In genomic region chr4:171594293-171594692, GRCh38 we compare ENCODE assay signal across 17 cellular contexts.
DNase-seq lines count a peak whose midpoint lies in the region; ATAC-seq, FAIRE-seq and TF ChIP-seq lines count a peak whose summit lies in the region.
"Had no signal": no experiment of that assay in that cellular context is flagged by ENCODE, and none has a peak within 500 bp of the region (broad histone marks: within the 10 kb centered on the region; RNA-seq: fewer than 3 reads in every experiment).

No MANE protein-coding gene starts in this region.

- no peak overlapping the region for H2BK20ac ChIP-seq in H1 (ENCODE audit: low read length)

- H3K4me3 ChIP-seq in H1 (ENCODE audit: extremely low read depth in 1 of 4, insufficient read depth in 2 of 4, low read depth in 3 of 4, low read length in 4 of 4) (no peak overlapping the region), neural progenitor cell (no peak overlapping the region)

- no peak overlapping the region for H4K91ac ChIP-seq in H1 (replicated peaks; ENCODE audit: insufficient read length, low read length)

- H3K4me1 Mint-ChIP-seq in neural progenitor cell: no peaks in the 10 kb centered on the region

- intact Hi-C loops in Right ventricle myocardium inferior (cut with DNase I): no loop called here

- no peak overlapping the region for H3K56ac ChIP-seq in H1 (replicated peaks; ENCODE audit: insufficient read length, low read depth, low read length)

- 95% methylated on average over 4 of the region's 4 CpGs; no CpG with 5 or more reads in 1 of the 2 experiments for WGBS in H1 (ENCODE audit: extremely low coverage in 1 of 2, insufficient coverage in 1 of 2, insufficient read length in 1 of 2, insufficient replicate concordance in 2 of 2, low coverage in 1 of 2, low lambda C conversion rate in 2 of 2, missing lambda C conversion rate in 1 of 2), 2 experiments

- H3K9ac ChIP-seq in H1 (replicated peaks in 1 of 4; ENCODE audit: extremely low read depth in 1 of 4, low read depth in 3 of 4, low read length in 3 of 4) (no peak overlapping the region), neural progenitor cell (no peak overlapping the region)

- H3K36me3 Mint-ChIP-seq in neural progenitor cell: no peaks in the 10 kb centered on the region

- no peak for FAIRE-seq in H1 (lab: Jason Lieb, UNC)
- FAIRE-seq: GM12892, GM19239 had no signal

- no peak overlapping the region for H3K27ac Mint-ChIP-seq in neural progenitor cell
- H3K27ac Mint-ChIP-seq: CD4-positive, alpha-beta T cell had no signal

- no peak overlapping the region for H4K5ac ChIP-seq in H1 (ENCODE audit: insufficient read length, low read depth, low read length)

- no peak for ATAC-seq in Right ventricle myocardium inferior
- no peak for ATAC-seq in GM21529 (IDR thresholded peaks at IDR 0.05; ENCODE audit: unreplicated experiment)
- no peak for ATAC-seq in GM21367 (IDR thresholded peaks at IDR 0.05; ENCODE audit: unreplicated experiment)

- CTCF ChIA-PET in H1 (lab: Charles Lee; ENCODE audit: partially characterized antibody): interaction anchor here (0.8 to 1.3 kb wide), 3 partner anchors 524 to 1445 kb away, joined by 3 read pairs; no protein-coding TSS in a partner anchor

- H3K4me2 ChIP-seq in H1 (ENCODE audit: insufficient read depth in 1 of 2, low read depth in 2 of 2, low read length in 2 of 2): no peak overlapping the region
- H3K4me2 ChIP-seq in neural progenitor cell: no peak overlapping the region

- no peaks in the 10 kb centered on the region for H3K27me3 Mint-ChIP-seq in neural progenitor cell (ENCODE audit: insufficient read depth, low read depth)
- H3K27me3 Mint-ChIP-seq: CD4-positive, alpha-beta T cell had no signal

- H3K4me1 ChIP-seq in H1 (replicated peaks in 1 of 4; ENCODE audit: control insufficient read depth in 3 of 4, insufficient read depth in 4 of 4, low read length in 3 of 4) (no peaks in the 10 kb centered on the region), neural progenitor cell (no peaks in the 10 kb centered on the region)

- TF ChIP-seq CTCF in H1 (IDR thresholded peaks at IDR 0.05; ENCODE audit: control extremely low read depth in 1 of 3, insufficient read depth in 1 of 3, low read depth in 1 of 3, low read length in 3 of 3): peak; percentile 12 to 37 (median 32); a peak in 3 of 4 replicates
- TF ChIP-seq CTCF in neural progenitor cell (IDR thresholded peaks at IDR 0.05): peak; percentile 19

- no peaks in the 10 kb centered on the region for H4K20me1 ChIP-seq in H1 (replicated peaks in 1 of 2; ENCODE audit: control insufficient read depth in 1 of 2, insufficient read depth in 2 of 2, low read length in 2 of 2)
- H4K20me1 ChIP-seq in neural progenitor cell (ENCODE audit: low read depth): no peaks in the 10 kb centered on the region

- H3K9me3 Mint-ChIP-seq in neural progenitor cell: peaks cover 2% of the 10 kb centered on the region

- no peak overlapping the region for H3K23ac ChIP-seq in H1 (ENCODE audit: insufficient read length)

- H3K79me2 ChIP-seq in H1 (ENCODE audit: control insufficient read depth in 1 of 2, insufficient read depth in 2 of 2, low read length in 2 of 2) (no peaks in the 10 kb centered on the region), neural progenitor cell (ENCODE audit: low read depth) (no peaks in the 10 kb centered on the region)

- peak; percentile 51 to 64 for TF ChIP-seq RAD21 in H1 (IDR thresholded peaks at IDR 0.05 in 1 of 2, conservative IDR thresholded peaks at IDR 0.05 in 1 of 2; ENCODE audit: low read depth in 2 of 2, low read length in 2 of 2)

- H3K79me1 ChIP-seq in H1 (ENCODE audit: low read depth, low read length): no peaks in the 10 kb centered on the region

- no peak overlapping the region for H3K18ac ChIP-seq in H1 (ENCODE audit: extremely low read depth, low read length)

- no peak overlapping the region for H3K27ac ChIP-seq in H1 (ENCODE audit: low read depth, low read length)
- no peak overlapping the region for H3K27ac ChIP-seq in neural progenitor cell

- H2BK12ac ChIP-seq in H1 (ENCODE audit: low read depth, low read length): no peak overlapping the region

- POLR2A ChIA-PET in H1 (lab: Charles Lee; ENCODE audit: partially characterized antibody): no interaction called here

- no peak overlapping the region for H4K8ac ChIP-seq in H1 (ENCODE audit: extremely low read depth, insufficient read depth, low read length)

- no peaks in the 10 kb centered on the region for H3K23me2 ChIP-seq in H1 (ENCODE audit: low read depth, low read length)

- no peak overlapping the region for H3K4me3 Mint-ChIP-seq in neural progenitor cell
- H3K4me3 Mint-ChIP-seq: CD4-positive, alpha-beta T cell had no signal

- H2BK120ac ChIP-seq in H1 (replicated peaks; ENCODE audit: low read depth, low read length): no peak overlapping the region

- TF ChIP-seq POLR2A in H1 (IDR thresholded peaks at IDR 0.05; ENCODE audit: control extremely low read depth in 1 of 2, low read depth in 2 of 2, low read length in 2 of 2): no peak

- H2BK5ac ChIP-seq in H1 (ENCODE audit: low read depth, low read length): no peak overlapping the region

- H2AK5ac ChIP-seq in H1 (ENCODE audit: low read depth, low read length): no peak overlapping the region

- H2AFZ ChIP-seq in H1 (ENCODE audit: low read length): no peak overlapping the region
- no peak overlapping the region for H2AFZ ChIP-seq in neural progenitor cell (replicated peaks)

- no peak overlapping the region for H3K4ac ChIP-seq in H1 (replicated peaks; ENCODE audit: insufficient read length, low read depth, low read length)

- no peak overlapping the region for H2BK15ac ChIP-seq in H1 (ENCODE audit: low read length)

- H3K27me3 ChIP-seq in H1 (replicated peaks in 1 of 4; ENCODE audit: control insufficient read depth in 3 of 4, extremely low read depth in 1 of 4, insufficient read depth in 3 of 4, low read length in 3 of 4) (no peaks in the 10 kb centered on the region), neural progenitor cell (no peaks in the 10 kb centered on the region)

- H3K14ac ChIP-seq in H1 (ENCODE audit: insufficient read length): no peak overlapping the region

- H3K36me3 ChIP-seq in H1 (ENCODE audit: control insufficient read depth in 2 of 4, insufficient read depth in 4 of 4, low read length in 3 of 4) (no peaks in the 10 kb centered on the region), neural progenitor cell (no peaks in the 10 kb centered on the region)

- peak; percentile 18 for DNase-seq in NCI-H82 (lab: John Stamatoyannopoulos, UW)
- no peak for DNase-seq in NCI-H82 treated with DMSO at 0.1 percent for 48 hours (lab: John Stamatoyannopoulos, UW; ENCODE audit: unreplicated experiment)
- DNase-seq in H1 (ENCODE audit: low read depth in 1 of 2, low spot score in 2 of 2): no peak
- DNase-seq in neural progenitor cell (ENCODE audit: low spot score): no peak
- DNase-seq in Right ventricle myocardium inferior (ENCODE audit: missing footprints): no peak
- DNase-seq: ACHN; C1 segment of cervical spinal cord; CD4-positive, alpha-beta T cell; DND-41; GDM1; H7; IMR-90; KBM-7 had no signal

- peaks cover 0 to 5% of the 10 kb centered on the region in 2 experiments; a peak in 1 of 4 replicates for H3K9me3 ChIP-seq in H1 (ENCODE audit: insufficient read depth in 2 of 2, low read depth in 1 of 2, low read length in 1 of 2)
- H3K9me3 ChIP-seq in neural progenitor cell (ENCODE audit: low read depth): no peaks in the 10 kb centered on the region

- no peaks in the 10 kb centered on the region for H3F3A ChIP-seq in neural progenitor cell (ENCODE audit: low read depth)

- no peak for TF ChIP-seq EP300 in H1 (IDR thresholded peaks at IDR 0.05; ENCODE audit: borderline replicate concordance in 1 of 2, low read depth in 2 of 2, low read length in 2 of 2)

TF ChIP-seq in H1, 55 proteins besides CTCF, POLR2A, EP300 and RAD21:
- no peak for TF ChIP-seq TEAD4 (IDR thresholded peaks at IDR 0.05; ENCODE audit: low read depth, low read length)
- no peak for TF ChIP-seq RBBP5 (IDR thresholded peaks at IDR 0.05; ENCODE audit: borderline replicate concordance, low read depth, low read length)
- no peak for TF ChIP-seq RNF2 (IDR thresholded peaks at IDR 0.05; ENCODE audit: borderline replicate concordance, low read depth, low read length, missing control alignments, poor library complexity, severe bottlenecking)
- no peak for TF ChIP-seq E2F6 (IDR thresholded peaks at IDR 0.05)
- no peak for TF ChIP-seq CREB1 (IDR thresholded peaks at IDR 0.05)
- no peak for TF ChIP-seq KDM5A (IDR thresholded peaks at IDR 0.05; ENCODE audit: low read length)
- no peak for TF ChIP-seq BRCA1 (IDR thresholded peaks at IDR 0.05; ENCODE audit: low read depth, low read length)
- no peak for TF ChIP-seq JUND (IDR thresholded peaks at IDR 0.05; ENCODE audit: low read length)
- TF ChIP-seq RXRA (IDR thresholded peaks at IDR 0.05; ENCODE audit: insufficient read depth, low read depth, low read length): no peak
- TF ChIP-seq FOSL1 (IDR thresholded peaks at IDR 0.05; ENCODE audit: insufficient read depth, low read depth, low read length): no peak
- TF ChIP-seq EZH2 (IDR thresholded peaks at IDR 0.05; ENCODE audit: low read depth, low read length, severe bottlenecking): no peak
- no peak for TF ChIP-seq CHD2 (IDR thresholded peaks at IDR 0.05; ENCODE audit: low read length)
